18 cellular contexts compared by ENCODE assay signal in genomic region chr6:147071786-147072185, GRCh38.
"Had no signal": no experiment of that assay in that cellular context is flagged by ENCODE, and none has a peak within 500 bp of the region (broad histone marks: within the 10 kb centered on the region; RNA-seq: fewer than 3 reads in every experiment).

No MANE protein-coding gene starts in this region.

- H3K27me3 ChIP-seq: dorsolateral prefrontal cortex, gastrocnemius medialis, heart right ventricle, sigmoid colon, stomach, upper lobe of right lung had no signal

- H3K27ac Mint-ChIP-seq: endodermal cell; T-helper 2 cell treated with Interferon-gamma antibody and Interleukin-4, amounts not matched to agents 5 μg/mL and 100 μg/mL, for 36 hours had no signal

- H3K4me3 ChIP-seq: dorsolateral prefrontal cortex, gastrocnemius medialis, heart right ventricle, lower lobe of right lung, sigmoid colon, stomach, thoracic aorta, upper lobe of right lung had no signal

- DNase-seq: activated CD4-positive, alpha-beta T cell treated with anti-CD3 and anti-CD28 coated beads, Interleukin-2, amount 50 U/mL, for 4 hours; activated CD4-positive, CD25-positive, alpha-beta regulatory T cell treated with anti-CD3 and anti-CD28 coated beads, Interleukin-2, amount 50 U/mL, for 72 hours; activated naive CD4-positive, alpha-beta T cell treated with anti-CD3 and anti-CD28 coated beads, Interleukin-2, amount 50 U/mL, for 16 hours; activated T-cell treated with anti-CD3 and anti-CD28 coated beads for 4 hours; dorsolateral prefrontal cortex; endodermal cell; gastrocnemius medialis; heart right ventricle; left colon; lower lobe of right lung; midbrain; sigmoid colon; stimulated activated CD4-positive, alpha-beta T cell treated with anti-CD3 and anti-CD28 coated beads, Interleukin-1b, Interleukin-23, amount 100 ng/mL, for 48 hours; stomach; upper lobe of right lung had no signal

- H3K4me1 ChIP-seq: gastrocnemius medialis, heart right ventricle, lower lobe of right lung, sigmoid colon, stomach, upper lobe of right lung had no signal

- H3K9me3 ChIP-seq: gastrocnemius medialis, sigmoid colon, thoracic aorta, upper lobe of right lung had no signal

- H3K4me3 Mint-ChIP-seq: endodermal cell; neural crest cell; T-helper 2 cell treated with Interferon-gamma antibody and Interleukin-4, amounts not matched to agents 5 μg/mL and 100 μg/mL, for 36 hours had no signal

- H3K27ac ChIP-seq: dorsolateral prefrontal cortex, gastrocnemius medialis, heart right ventricle, lower lobe of right lung, sigmoid colon, stomach, thoracic aorta, upper lobe of right lung had no signal

- H3K4me1 Mint-ChIP-seq: endodermal cell had no signal

- H3K36me3 ChIP-seq: gastrocnemius medialis, heart right ventricle, lower lobe of right lung, sigmoid colon, stomach, thoracic aorta, upper lobe of right lung had no signal

- ATAC-seq: gastrocnemius medialis, heart right ventricle, left colon, lower lobe of right lung, upper lobe of right lung had no signal
